Comparison of ENCODE assay signal across 20 cellular contexts in the genomic region with DNA sequence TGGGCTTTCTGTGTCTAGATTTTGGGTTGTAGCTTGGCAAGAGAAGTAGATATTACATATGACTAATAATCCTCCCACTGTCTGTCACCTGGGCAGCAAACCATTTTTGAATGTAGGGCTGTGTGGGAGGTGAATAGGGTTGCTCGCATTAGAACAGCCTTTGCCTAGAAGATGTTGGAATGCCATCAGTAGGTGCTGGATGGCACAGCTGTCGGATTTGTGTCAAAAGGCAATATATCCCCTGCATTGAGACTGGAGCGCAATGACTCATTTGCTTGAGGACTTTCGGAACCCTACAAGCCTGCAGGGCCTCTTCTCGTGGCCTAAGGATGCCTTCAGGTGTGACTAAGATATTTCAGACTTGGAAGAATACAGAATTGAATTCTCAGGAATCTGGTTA.
DNase-seq lines count a peak whose midpoint lies in the region; FAIRE-seq and TF ChIP-seq lines count a peak whose summit lies in the region.
"Had no signal": no experiment of that assay in that cellular context is flagged by ENCODE, and none has a peak within 500 bp of the region (broad histone marks: within the 10 kb centered on the region; RNA-seq: fewer than 3 reads in every experiment).

No MANE protein-coding gene starts in this region.

- peak; percentile 66 for DNase-seq in NCI-H226
- peak; percentile 34 for DNase-seq in bronchial epithelial cell (ENCODE audit: low read depth)
- peak; percentile 71 for DNase-seq in islet precursor cell
- peak; percentile 73 for DNase-seq in putamen (ENCODE audit: low spot score)
- DNase-seq in GM20000 (ENCODE audit: low spot score) = no peak
- DNase-seq in NCI-H1694 (lab: John Stamatoyannopoulos, UW) = no peak
- DNase-seq in NCI-H2081 (lab: John Stamatoyannopoulos, UW) = no peak
- DNase-seq: 8988T; AML-193; Caco-2; CD8-positive, alpha-beta memory T cell; DND-41; GDM1; HCEC 1CT; HFFc6 had no signal

- H3K4me3 ChIP-seq in bronchial epithelial cell (ENCODE audit: low read depth, low read length) = no peak overlapping the region
- H3K4me3 ChIP-seq: BLaER1 had no signal

- no peak for FAIRE-seq in bronchial epithelial cell (lab: Jason Lieb, UNC)
- FAIRE-seq: GM12892, GM19239, HepG2, HTR-8/SVneo had no signal

- TF ChIP-seq CTCF in bronchial epithelial cell (IDR thresholded peaks at IDR 0.05; ENCODE audit: insufficient read depth, low read length, severe bottlenecking) (no peak), GM20000 (IDR thresholded peaks at IDR 0.05; ENCODE audit: extremely low read depth, missing control alignments) (no peak)

- H3K36me3 ChIP-seq in bronchial epithelial cell (ENCODE audit: control insufficient read depth, insufficient read depth, low read length) = no peaks in the 10 kb centered on the region
- H3K36me3 ChIP-seq: BLaER1 had no signal

- no peaks in the 10 kb centered on the region for H3K27me3 ChIP-seq in bronchial epithelial cell (ENCODE audit: control insufficient read depth, insufficient read depth, low read length)
- H3K27me3 ChIP-seq: BLaER1 had no signal

Comparison
In these comparisons a context has a peak if more than half of its experiments do, and no peak if none do; other contexts are left out.
1. DNase-seq: peak in NCI-H226 (single experiment), bronchial epithelial cell (single experiment), islet precursor cell (single experiment) and putamen (single experiment); none in GM20000 (single experiment), NCI-H1694 (single experiment) and NCI-H2081 (0 of 2).